10 cellular contexts compared by ENCODE assay signal in the genomic region with DNA sequence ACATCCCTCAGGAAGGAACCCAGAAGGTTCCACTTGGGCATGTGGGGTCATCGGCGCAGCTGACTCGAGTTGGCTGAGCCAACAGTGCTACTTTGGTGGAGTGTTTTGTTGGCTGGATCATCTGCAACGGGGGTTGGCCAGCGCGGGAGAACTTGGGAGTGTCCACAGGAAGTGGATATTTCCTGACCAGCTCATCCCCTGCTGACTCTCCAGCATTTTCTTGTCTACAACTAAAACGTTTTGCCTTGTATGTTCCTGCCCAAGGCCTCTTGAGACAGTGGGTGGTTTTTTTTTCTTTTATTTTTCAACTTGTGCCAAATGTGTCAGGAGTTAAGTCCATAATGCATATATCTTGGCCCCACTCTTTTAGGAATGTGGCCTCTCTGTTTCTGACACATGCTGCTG.
A peak's percentile ranks its signal among the peaks of the same experiment; 100 is the strongest.
DNase-seq lines count a peak whose midpoint lies in the region; ATAC-seq and TF ChIP-seq lines count a peak whose summit lies in the region.
"Had no signal": no experiment of that assay in that cellular context is flagged by ENCODE, and none has a peak within 500 bp of the region (broad histone marks: within the 10 kb centered on the region; RNA-seq: fewer than 3 reads in every experiment).

No MANE protein-coding gene starts in this region.

- no peak overlapping the region for H3K4me3 ChIP-seq in astrocyte of the spinal cord (ENCODE audit: low read depth, low read length)
- H3K4me3 ChIP-seq in right atrium auricular region: no peak overlapping the region
- peak overlapping the region; percentile 18 for H3K4me3 ChIP-seq in skeletal muscle satellite cell (ENCODE audit: low read length)

- in situ Hi-C loops in astrocyte of the spinal cord (cut with HindIII; ENCODE audit: low sequenced_read_pairs): no loop called here
- in situ Hi-C loops in ACHN (cut with HindIII; ENCODE audit: low pct_ligation_motif_present, low pct_unique_long_range_greater_than_20kb, low sequenced_read_pairs): no loop called here

- H3K27ac ChIP-seq in right atrium auricular region: peak overlapping the region; percentile 53 to 68

- H3K9ac ChIP-seq in skeletal muscle satellite cell (ENCODE audit: low read depth, low read length): peak overlapping the region; percentile 69

- no peaks in the 10 kb centered on the region for H3K27me3 ChIP-seq in right atrium auricular region
- no peaks in the 10 kb centered on the region for H3K27me3 ChIP-seq in skeletal muscle satellite cell (ENCODE audit: control insufficient read depth, insufficient read depth, low read length)

- H3K9me3 ChIP-seq in right atrium auricular region: no peaks in the 10 kb centered on the region
- H3K9me3 ChIP-seq in skeletal muscle satellite cell (replicated peaks; ENCODE audit: low read length): no peaks in the 10 kb centered on the region

- H3K4me2 ChIP-seq in skeletal muscle satellite cell (ENCODE audit: low read length): peak overlapping the region; percentile 61

- no peak for TF ChIP-seq CTCF in astrocyte of the spinal cord (IDR thresholded peaks at IDR 0.05; ENCODE audit: low read depth, low read length)
- TF ChIP-seq CTCF in right atrium auricular region (IDR thresholded peaks at IDR 0.05): no peak

- no peaks in the 10 kb centered on the region for H3K36me3 ChIP-seq in right atrium auricular region
- H3K36me3 ChIP-seq in skeletal muscle satellite cell (ENCODE audit: insufficient read depth, low read length): no peaks in the 10 kb centered on the region

- no peak for ATAC-seq in HG03521 (IDR thresholded peaks at IDR 0.05; ENCODE audit: unreplicated experiment)

- H3K4me1 ChIP-seq in right atrium auricular region (peaks cover 0 to 34% of the 10 kb centered on the region in 2 donors), skeletal muscle satellite cell (ENCODE audit: control insufficient read depth, insufficient read depth, low read length) (peaks cover 76% of the 10 kb centered on the region)

- DNase-seq in ELR (ENCODE audit: low read depth): peak; percentile 89
- DNase-seq in astrocyte of the spinal cord (ENCODE audit: low read depth, low spot score): peak; percentile 96
- peak; percentile 92 for DNase-seq in right atrium auricular region (ENCODE audit: low spot score)
- no peak for DNase-seq in cerebellar nuclear complex (lab: John Stamatoyannopoulos, UW)
- DNase-seq in ACHN: no peak
- DNase-seq in activated CD8-positive, alpha-beta memory T cell treated with anti-CD3 and anti-CD28 coated beads for 24 hours: no peak
- DNase-seq: DND-41, naive B cell had no signal

Comparison
In these comparisons a context has a peak if more than half of its experiments do, and no peak if none do; other contexts are left out.
1. DNase-seq: peak in ELR (single experiment), astrocyte of the spinal cord (single experiment) and right atrium auricular region (single experiment); none in cerebellar nuclear complex (0 of 2), ACHN (single experiment) and activated CD8-positive, alpha-beta memory T cell treated with anti-CD3 and anti-CD28 coated beads for 24 hours (single experiment).